Comparison of ENCODE assay signal across 22 cellular contexts in the genomic region with DNA sequence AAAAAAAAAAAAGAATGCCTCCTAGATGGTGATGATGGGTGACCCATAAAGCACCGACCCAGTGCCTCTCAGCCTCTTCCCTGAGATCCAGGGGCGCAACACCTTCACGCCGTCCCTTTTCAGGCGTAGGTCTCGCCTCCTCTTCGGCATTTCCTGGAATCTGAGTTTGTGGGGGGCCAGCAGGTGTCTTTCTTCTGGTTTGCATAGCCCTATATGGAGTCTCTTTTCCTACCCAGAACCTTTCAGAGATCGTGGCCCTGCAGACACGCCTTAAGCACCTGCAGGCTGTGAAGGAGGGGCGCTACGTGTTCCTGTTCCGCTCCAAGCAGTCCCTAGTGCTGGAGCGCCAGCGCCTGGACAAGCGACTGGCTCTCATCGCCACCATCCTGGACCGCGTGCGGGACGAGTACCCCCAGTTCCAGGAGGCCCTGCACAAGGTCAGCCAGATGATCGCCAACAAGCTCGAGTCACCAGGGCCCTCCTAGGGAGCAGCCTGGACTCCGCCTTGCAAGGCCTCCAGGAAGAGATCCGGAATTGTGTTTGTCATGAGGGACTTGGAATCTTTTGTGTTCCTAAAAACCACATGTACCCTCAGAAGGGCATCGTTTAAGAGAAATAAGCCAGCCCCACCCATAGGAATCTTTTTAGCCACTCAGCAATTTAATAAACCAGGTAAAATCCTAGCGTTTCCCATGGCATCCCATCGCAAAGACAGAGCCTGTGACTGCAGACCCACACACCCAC. TPM values are rescaled to one million over a fixed set of nuclear protein-coding genes. Genes with fewer than 3 reads are reported as not detected.
DNase-seq lines count a peak whose midpoint lies in the region; ATAC-seq, FAIRE-seq and TF ChIP-seq lines count a peak whose summit lies in the region.
"Had no signal": no experiment of that assay in that cellular context is flagged by ENCODE, and none has a peak within 500 bp of the region (broad histone marks: within the 10 kb centered on the region; RNA-seq: fewer than 3 reads in every experiment).

No MANE protein-coding gene starts in this region.

- H2AK5ac ChIP-seq in IMR-90 (ENCODE audit: low read depth, low read length) (peak overlapping the region; percentile 57; the same call in 1 of the 2 replicates), H1 (ENCODE audit: low read depth, low read length) (no peak overlapping the region), neuronal stem cell (ENCODE audit: low read depth, low read length) (peak overlapping the region; percentile 93)

- H3K4ac ChIP-seq in IMR-90 (ENCODE audit: low read depth, low read length) (peak overlapping the region; percentile 16; the same call in 1 of the 2 replicates), H1 (replicated peaks; ENCODE audit: insufficient read length, low read depth, low read length) (no peak overlapping the region), neuronal stem cell (ENCODE audit: low read length) (peak overlapping the region; percentile 98)

- peak overlapping the region; percentile 78 for H2AK9ac ChIP-seq in IMR-90 (replicated peaks; ENCODE audit: low read depth, low read length, poor library complexity)

- no peak for TF ChIP-seq RAD21 in IMR-90 (IDR thresholded peaks at IDR 0.05; ENCODE audit: low read length)
- no peak for TF ChIP-seq RAD21 in H1 (IDR thresholded peaks at IDR 0.05 in 1 of 2, conservative IDR thresholded peaks at IDR 0.05 in 1 of 2; ENCODE audit: low read depth in 2 of 2, low read length in 2 of 2)

- no peaks in the 10 kb centered on the region for H3K36me3 Mint-ChIP-seq in activated CD4-positive, alpha-beta T cell treated with anti-CD3 and anti-CD28 coated beads, Interleukin-2, amount 10 ng/mL, durations not matched to agents 7 days and 5 days (ENCODE audit: low read depth)
- H3K36me3 Mint-ChIP-seq: activated naive CD8-positive, alpha-beta T cell treated with anti-CD3 and anti-CD28 coated beads, Interleukin-2, amount 10 ng/mL, durations not matched to agents 7 days and 5 days; mesothelial cell of epicardium had no signal

- TF ChIP-seq POLR2A in IMR-90 (IDR thresholded peaks at IDR 0.05; ENCODE audit: low read depth, low read length) (no peak), H1 (IDR thresholded peaks at IDR 0.05; ENCODE audit: control extremely low read depth in 1 of 2, low read depth in 2 of 2, low read length in 2 of 2) (no peak)

- intact Hi-C loops in IMR-90 (cut with micrococcal nuclease): loop anchor here (5.0 kb wide), 1 partner anchor 48 kb away; a partner anchor contains a TSS

- no peak for ATAC-seq in IMR-90 (ENCODE audit: low read depth)
- no peak for ATAC-seq in GM19397 (IDR thresholded peaks at IDR 0.05; ENCODE audit: unreplicated experiment)
- ATAC-seq: body of pancreas had no signal

- no peak overlapping the region for H4K5ac ChIP-seq in IMR-90 (ENCODE audit: low read depth, low read length)
- no peak overlapping the region for H4K5ac ChIP-seq in H1 (ENCODE audit: insufficient read length, low read depth, low read length)

- no peaks in the 10 kb centered on the region for H4K20me1 ChIP-seq in IMR-90 (ENCODE audit: insufficient read depth, low read length)
- no peaks in the 10 kb centered on the region for H4K20me1 ChIP-seq in H1 (replicated peaks in 1 of 2; ENCODE audit: control insufficient read depth in 1 of 2, insufficient read depth in 2 of 2, low read length in 2 of 2)

- no peak overlapping the region for H3K56ac ChIP-seq in IMR-90 (ENCODE audit: extremely low read depth, insufficient read depth, low read length)
- H3K56ac ChIP-seq in H1 (replicated peaks; ENCODE audit: insufficient read length, low read depth, low read length): no peak overlapping the region

- peak overlapping the region; percentile 11; the same call in 1 of the 2 replicates for H2BK12ac ChIP-seq in H1 (ENCODE audit: low read depth, low read length)
- H2BK12ac ChIP-seq in neuronal stem cell (ENCODE audit: low read length): no peak overlapping the region

- TF ChIP-seq EP300 in H1 (IDR thresholded peaks at IDR 0.05; ENCODE audit: borderline replicate concordance in 1 of 2, low read depth in 2 of 2, low read length in 2 of 2): no peak

- no peak overlapping the region; the same call in 2 of the 3 replicates for H2BK15ac ChIP-seq in IMR-90 (ENCODE audit: low read depth, low read length)
- no peak overlapping the region for H2BK15ac ChIP-seq in H1 (ENCODE audit: low read length)
- H2BK15ac ChIP-seq in neuronal stem cell (ENCODE audit: low read length): peak overlapping the region; percentile 64

- H3K27me3 ChIP-seq in IMR-90 (ENCODE audit: control insufficient read depth, insufficient read depth, low read length): no peaks in the 10 kb centered on the region
- peaks cover 0 to 9% (median 5%) of the 10 kb centered on the region in 4 experiments; a peak in 3 of 7 replicates for H3K27me3 ChIP-seq in H1 (replicated peaks in 1 of 4; ENCODE audit: control insufficient read depth in 3 of 4, extremely low read depth in 1 of 4, insufficient read depth in 3 of 4, low read length in 3 of 4)
- no peaks in the 10 kb centered on the region for H3K27me3 ChIP-seq in neuronal stem cell (ENCODE audit: control insufficient read depth in 3 of 3, insufficient read depth in 3 of 3, low read depth in 1 of 3, low read length in 3 of 3)
- H3K27me3 ChIP-seq: BE2C, body of pancreas had no signal

- no peak overlapping the region for H4K91ac ChIP-seq in IMR-90 (ENCODE audit: insufficient read depth, low read depth, low read length)
- no peak overlapping the region for H4K91ac ChIP-seq in H1 (replicated peaks; ENCODE audit: insufficient read length, low read length)
- H4K91ac ChIP-seq in neuronal stem cell (ENCODE audit: low read depth, low read length, poor library complexity): no peak overlapping the region

- dilution Hi-C loops in IMR-90 (cut with HindIII; ENCODE audit: low sequenced_read_pairs, unreplicated experiment): no loop called here

- H2BK20ac ChIP-seq in IMR-90 (ENCODE audit: low read depth, low read length) (no peak overlapping the region), H1 (ENCODE audit: low read length) (no peak overlapping the region)

- DNase-seq in activated CD4-positive, alpha-beta T cell treated with anti-CD3 and anti-CD28 coated beads, Interleukin-2, amount 10 ng/mL, durations not matched to agents 7 days and 5 days: no peak
- no peak for DNase-seq in activated CD4-positive, alpha-beta T cell treated with anti-CD3 and anti-CD28 coated beads, Interleukin-2, amount 50 U/mL, for 4 hours
- no peak for DNase-seq in IMR-90
- peak in 1 of 2 experiments; percentile 43 for DNase-seq in H1 (ENCODE audit: low read depth in 1 of 2, low spot score in 2 of 2)
- no peak for DNase-seq in neuronal stem cell (ENCODE audit: low spot score)
- no peak for DNase-seq in activated naive CD4-positive, alpha-beta T cell treated with Interleukin-2 at 50 U/mL for 16 hours
- no peak for DNase-seq in activated CD4-positive, CD25-positive, alpha-beta regulatory T cell (lab: John Stamatoyannopoulos, UW)
- DNase-seq: activated naive CD8-positive, alpha-beta T cell treated with anti-CD3 and anti-CD28 coated beads, Interleukin-2, amount 10 ng/mL, durations not matched to agents 7 days and 5 days; BE2C; body of pancreas; NCI-H187 treated with DMSO at 0.1 percent for 48 hours; NCI-H345; occipital lobe; retina; WERI-Rb-1 had no signal

- no peak for FAIRE-seq in H1 (lab: Jason Lieb, UNC)
- FAIRE-seq: colon, endometrium, RCC 7860 had no signal

- TF ChIP-seq CTCF in IMR-90 (conservative IDR thresholded peaks at IDR 0.05; ENCODE audit: low read depth, low read length): no peak
- TF ChIP-seq CTCF in H1 (IDR thresholded peaks at IDR 0.05; ENCODE audit: control extremely low read depth in 1 of 3, insufficient read depth in 1 of 3, low read depth in 1 of 3, low read length in 3 of 3): no peak

- peaks cover 6% of the 10 kb centered on the region for H3K4me1 ChIP-seq in IMR-90 (ENCODE audit: control insufficient read depth, insufficient read depth, low read length)
- H3K4me1 ChIP-seq in H1 (replicated peaks in 1 of 4; ENCODE audit: control insufficient read depth in 3 of 4, insufficient read depth in 4 of 4, low read length in 3 of 4): peaks cover 0 to 7% (median 1%) of the 10 kb centered on the region in 4 experiments; a peak in 4 of 7 replicates
- peaks cover 7 to 18% of the 10 kb centered on the region in 2 donors for H3K4me1 ChIP-seq in neuronal stem cell (ENCODE audit: control insufficient read depth in 2 of 2, insufficient read depth in 1 of 2, low read depth in 1 of 2, low read length in 2 of 2)

- no peak overlapping the region for H4K8ac ChIP-seq in IMR-90 (ENCODE audit: low read depth in 2 of 2, low read length in 2 of 2)
- H4K8ac ChIP-seq in H1 (ENCODE audit: extremely low read depth, insufficient read depth, low read length): no peak overlapping the region
- H4K8ac ChIP-seq in neuronal stem cell (ENCODE audit: low read depth, low read length): no peak overlapping the region

- H3K36me3 ChIP-seq in IMR-90 (ENCODE audit: control insufficient read depth, insufficient read depth, low read length) (no peaks in the 10 kb centered on the region), H1 (ENCODE audit: control insufficient read depth in 2 of 4, insufficient read depth in 4 of 4, low read length in 3 of 4) (no peaks in the 10 kb centered on the region), neuronal stem cell (replicated peaks in 1 of 2; ENCODE audit: control insufficient read depth in 2 of 2, insufficient read depth in 2 of 2, low read length in 2 of 2) (no peaks in the 10 kb centered on the region)
- H3K36me3 ChIP-seq: BE2C had no signal

- H3K14ac ChIP-seq in IMR-90 (replicated peaks; ENCODE audit: low read depth, low read length): no peak overlapping the region
- no peak overlapping the region for H3K14ac ChIP-seq in H1 (ENCODE audit: insufficient read length)
- H3K14ac ChIP-seq in neuronal stem cell (ENCODE audit: low read length): no peak overlapping the region

- H3K4me2 ChIP-seq in IMR-90 (ENCODE audit: low read depth, low read length) (no peak overlapping the region), H1 (ENCODE audit: insufficient read depth in 1 of 2, low read depth in 2 of 2, low read length in 2 of 2) (no peak overlapping the region), neuronal stem cell (ENCODE audit: insufficient read depth, low read length, poor library complexity, severe bottlenecking) (no peak overlapping the region)

- H3K9ac ChIP-seq in IMR-90 (ENCODE audit: low read depth, low read length) (no peak overlapping the region), H1 (replicated peaks in 1 of 4; ENCODE audit: extremely low read depth in 1 of 4, low read depth in 3 of 4, low read length in 3 of 4) (no peak overlapping the region), neuronal stem cell (ENCODE audit: low read depth, low read length, poor library complexity) (no peak overlapping the region)

- H2BK5ac ChIP-seq in IMR-90 (ENCODE audit: low read depth, low read length, poor library complexity, severe bottlenecking) (no peak overlapping the region), H1 (ENCODE audit: low read depth, low read length) (no peak overlapping the region), neuronal stem cell (ENCODE audit: low read length) (no peak overlapping the region)

- no peaks in the 10 kb centered on the region for H3K9me3 Mint-ChIP-seq in activated CD4-positive, alpha-beta T cell treated with anti-CD3 and anti-CD28 coated beads, Interleukin-2, amount 10 ng/mL, durations not matched to agents 7 days and 5 days
- H3K9me3 Mint-ChIP-seq: activated naive CD8-positive, alpha-beta T cell treated with anti-CD3 and anti-CD28 coated beads, Interleukin-2, amount 10 ng/mL, durations not matched to agents 7 days and 5 days; activated T-helper 1 cell treated with anti-CD3 and anti-CD28 coated beads, Interleukin-12 subunit alpha, Interleukin-12 subunit beta, Interleukin-2, Interleukin-4 antibody, amounts not matched to agents 30 ng/mL and 10 ng/mL and 1 ng/mL, durations not matched to agents 14 hours and 24 hours and 36 hours; mesothelial cell of epicardium had no signal

- H2BK120ac ChIP-seq in IMR-90 (ENCODE audit: low read depth, low read length) (no peak overlapping the region), H1 (replicated peaks; ENCODE audit: low read depth, low read length) (no peak overlapping the region), neuronal stem cell (ENCODE audit: low read depth, low read length) (no peak overlapping the region)

- no peaks in the 10 kb centered on the region for H3K79me2 ChIP-seq in H1 (ENCODE audit: control insufficient read depth in 1 of 2, insufficient read depth in 2 of 2, low read length in 2 of 2)

- H3K4me3 Mint-ChIP-seq in activated CD4-positive, alpha-beta T cell treated with anti-CD3 and anti-CD28 coated beads, Interleukin-2, amount 10 ng/mL, durations not matched to agents 7 days and 5 days: peak overlapping the region; percentile 76
- H3K4me3 Mint-ChIP-seq: mesothelial cell of epicardium had no signal

- H3K27ac Mint-ChIP-seq in activated CD4-positive, alpha-beta T cell treated with anti-CD3 and anti-CD28 coated beads, Interleukin-2, amount 10 ng/mL, durations not matched to agents 7 days and 5 days: no peak overlapping the region
- H3K27ac Mint-ChIP-seq: activated naive CD8-positive, alpha-beta T cell treated with anti-CD3 and anti-CD28 coated beads, Interleukin-2, amount 10 ng/mL, durations not matched to agents 7 days and 5 days; mesothelial cell of epicardium had no signal

- H3K4me3 ChIP-seq in IMR-90 (ENCODE audit: insufficient read depth, low read depth, low read length): no peak overlapping the region
- no peak overlapping the region for H3K4me3 ChIP-seq in H1 (ENCODE audit: extremely low read depth in 1 of 4, insufficient read depth in 2 of 4, low read depth in 3 of 4, low read length in 4 of 4)
- H3K4me3 ChIP-seq in neuronal stem cell (ENCODE audit: low read length in 2 of 2): no peak overlapping the region
- H3K4me3 ChIP-seq: body of pancreas, SK-N-MC had no signal

- H3K23ac ChIP-seq in IMR-90 (ENCODE audit: low read depth, low read length) (no peak overlapping the region; the same call in 1 of the 2 replicates), H1 (ENCODE audit: insufficient read length) (no peak overlapping the region), neuronal stem cell (ENCODE audit: low read depth, low read length, poor library complexity) (no peak overlapping the region)

- CTCF ChIA-PET in activated CD4-positive, alpha-beta T cell treated with anti-CD3 and anti-CD28 coated beads, Interleukin-2, amount 10 ng/mL, durations not matched to agents 7 days and 5 days (lab: Charles Lee): no interaction called here
- CTCF ChIA-PET in IMR-90 (lab: Yijun Ruan, JAX) (no interaction called here), H1 (lab: Charles Lee; ENCODE audit: partially characterized antibody) (interaction anchor here (1.0 to 6.8 kb wide), 6 partner anchors 12 to 25 kb away, joined by 3 to 43 read pairs (median 4); no protein-coding TSS in a partner anchor)

- no peaks in the 10 kb centered on the region for H3K9me3 ChIP-seq in IMR-90 (ENCODE audit: control insufficient read depth, insufficient read depth, low read length)
- no peaks in the 10 kb centered on the region for H3K9me3 ChIP-seq in H1 (ENCODE audit: insufficient read depth in 2 of 2, low read depth in 1 of 2, low read length in 1 of 2)
- H3K9me3 ChIP-seq in neuronal stem cell (replicated peaks in 1 of 2; ENCODE audit: control insufficient read depth in 2 of 2, insufficient read depth in 1 of 2, low read depth in 1 of 2, low read length in 2 of 2): no peaks in the 10 kb centered on the region
- H3K9me3 ChIP-seq: BE2C, body of pancreas had no signal

- H3K9me1 ChIP-seq in IMR-90 (ENCODE audit: insufficient read depth, low read length): peaks cover 8% of the 10 kb centered on the region

- H3K23me2 ChIP-seq in H1 (ENCODE audit: low read depth, low read length): peaks cover 8% of the 10 kb centered on the region; the same call in 1 of the 2 replicates

- peak overlapping the region; percentile 43 for H2AFZ ChIP-seq in IMR-90 (replicated peaks; ENCODE audit: low read length, poor library complexity)
- H2AFZ ChIP-seq in H1 (ENCODE audit: low read length): no peak overlapping the region
- no peak overlapping the region for H2AFZ ChIP-seq in neuronal stem cell (ENCODE audit: low read length)

- H3K27ac ChIP-seq in IMR-90 (ENCODE audit: insufficient read depth, low read length): no peak overlapping the region
- H3K27ac ChIP-seq in H1 (ENCODE audit: low read depth, low read length): no peak overlapping the region
- no peak overlapping the region for H3K27ac ChIP-seq in neuronal stem cell (replicated peaks; ENCODE audit: low read length)
- H3K27ac ChIP-seq: body of pancreas, SK-N-MC, WERI-Rb-1 had no signal

- H3K18ac ChIP-seq in IMR-90 (ENCODE audit: low read depth, low read length) (no peak overlapping the region), H1 (ENCODE audit: extremely low read depth, low read length) (no peak overlapping the region), neuronal stem cell (ENCODE audit: low read length) (no peak overlapping the region)

- H3K79me1 ChIP-seq in IMR-90 (ENCODE audit: low read depth in 1 of 2, low read length in 2 of 2): peaks cover 0 to 14% of the 10 kb centered on the region in 2 experiments; a peak in 3 of 4 replicates
- no peaks in the 10 kb centered on the region; the same call in 1 of the 2 replicates for H3K79me1 ChIP-seq in H1 (ENCODE audit: low read depth, low read length)
- peaks cover 15% of the 10 kb centered on the region for H3K79me1 ChIP-seq in neuronal stem cell (ENCODE audit: low read depth, low read length)

- WGBS in IMR-90 (ENCODE audit: extremely low coverage in 2 of 2, insufficient read length in 1 of 2), 2 experiments: 95% methylated on average over 14 of the region's 27 CpGs; no CpG with 5 or more reads in 1 of the 2 experiments
- 91% methylated on average over 27 of the region's 27 CpGs; no CpG with 5 or more reads in 1 of the 2 experiments for WGBS in H1 (ENCODE audit: extremely low coverage in 1 of 2, insufficient coverage in 1 of 2, insufficient read length in 1 of 2, insufficient replicate concordance in 2 of 2, low coverage in 1 of 2, low lambda C conversion rate in 2 of 2, missing lambda C conversion rate in 1 of 2), 2 experiments
- WGBS in neuronal stem cell (ENCODE audit: extremely low coverage in 2 of 2, insufficient read length in 2 of 2, insufficient replicate concordance in 1 of 2), 2 donors: no CpG with 5 or more reads among the region's 27 CpGs

- H3K27me3 Mint-ChIP-seq in activated CD4-positive, alpha-beta T cell treated with anti-CD3 and anti-CD28 coated beads, Interleukin-2, amount 10 ng/mL, durations not matched to agents 7 days and 5 days: peaks cover 4% of the 10 kb centered on the region

- peaks cover 31% of the 10 kb centered on the region for H3K4me1 Mint-ChIP-seq in activated CD4-positive, alpha-beta T cell treated with anti-CD3 and anti-CD28 coated beads, Interleukin-2, amount 10 ng/mL, durations not matched to agents 7 days and 5 days

- in situ Hi-C loops in IMR-90 (cut with MboI; ENCODE audit: low sequenced_read_pairs): no loop called here

- BruUV-seq in IMR-90 (replicated peaks; lab: Mats Ljungman, UMichigan): no TSS peak

- POLR2A ChIA-PET in activated CD4-positive, alpha-beta T cell treated with anti-CD3 and anti-CD28 coated beads, Interleukin-2, amount 10 ng/mL, durations not matched to agents 7 days and 5 days (lab: Charles Lee): no interaction called here
- POLR2A ChIA-PET in IMR-90 (lab: Charles Lee; ENCODE audit: unreplicated experiment) (no interaction called here), H1 (lab: Charles Lee; ENCODE audit: partially characterized antibody) (interaction anchor here (2.5 kb wide), 1 partner anchor 12 kb away, joined by 20 read pairs; no protein-coding TSS in a partner anchor)

RNA-seq across cellular contexts. Expression of a gene that starts 1.9 kb away (rescaled TPM):
- 10 to 100 TPM; 14.7 to 16.3 TPM for total RNA-seq in activated CD4-positive, alpha-beta T cell treated with anti-CD3 and anti-CD28 coated beads, Interleukin-2, amount 10 ng/mL, durations not matched to agents 7 days and 5 days
- total RNA-seq in IMR-90 (2012; rRNA removed): 2.2 and 3.3 TPM in 2 replicates
- polyA plus RNA-seq in IMR-90 (2012; rRNA removed) (14.0 and 14.8 TPM in 2 replicates), H1 (2011; rRNA removed) (14.8 and 32.7 TPM in 2 replicates)
- polyA plus RNA-seq in IMR-90 (2012; cell fraction: cytosol; rRNA removed): 11.4 and 20.5 TPM in 2 replicates
- 47.4 and 93.1 TPM in 2 replicates for polyA plus RNA-seq in IMR-90 (2012; cell fraction: nucleus; rRNA removed; ENCODE audit: low replicate concordance)
- 25.3 and 30.0 TPM in 2 replicates for total RNA-seq in H1 (2021; fragmentation: NEBNext Ultra II Directional; extraction: Animal tissue kit (Norgen Biotek cat#: 25700))
- 24.0 TPM for polyA plus RNA-seq in H1 (2011; cell fraction: cytosol; rRNA removed)
- 151 TPM for polyA plus RNA-seq in H1 (2011; cell fraction: nucleus; rRNA removed)
- polyA plus RNA-seq in H1 (2012, experiment 1 of 2): 20.2 to 49.6 TPM (median 37.7 TPM) in 4 replicates
- 24.4 TPM for polyA plus RNA-seq in H1 (2012, experiment 2 of 2)
- 45.2 TPM for polyA plus RNA-seq in H1 (2013, experiment 1 of 2)
- 38.1 TPM for polyA plus RNA-seq in H1 (2013, experiment 2 of 2)
- polyA minus RNA-seq in H1 (2011; rRNA and poly(A)+ RNA removed): 5.0 and 7.6 TPM in 2 replicates
- polyA minus RNA-seq in H1 (2011; cell fraction: cytosol; rRNA and poly(A)+ RNA removed): 17.7 TPM
- polyA minus RNA-seq in H1 (2011; cell fraction: nucleus; rRNA and poly(A)+ RNA removed): 25.7 TPM
- polyA plus RNA-seq in neuronal stem cell (2013, experiment 1 of 2): 50.1 TPM
- polyA plus RNA-seq in neuronal stem cell (2013, experiment 2 of 2): 49.6 TPM

RNA-seq across cellular contexts. Expression of a gene that starts 47.5 kb away (rescaled TPM):
- 100 to 1,000 TPM; 148 to 157 TPM for total RNA-seq in activated CD4-positive, alpha-beta T cell treated with anti-CD3 and anti-CD28 coated beads, Interleukin-2, amount 10 ng/mL, durations not matched to agents 7 days and 5 days
- total RNA-seq in IMR-90 (2012; rRNA removed): 97.1 and 110 TPM in 2 replicates
- polyA plus RNA-seq in IMR-90 (2012; rRNA removed): 82.4 and 85.3 TPM in 2 replicates
- polyA plus RNA-seq in IMR-90 (2012; cell fraction: cytosol; rRNA removed): 64.2 and 83.7 TPM in 2 replicates
- polyA plus RNA-seq in IMR-90 (2012; cell fraction: nucleus; rRNA removed; ENCODE audit: low replicate concordance): 46.8 and 170 TPM in 2 replicates
- total RNA-seq in H1 (2021; fragmentation: NEBNext Ultra II Directional; extraction: Animal tissue kit (Norgen Biotek cat#: 25700)): 146 and 155 TPM in 2 replicates
- 99.1 and 142 TPM in 2 replicates for polyA plus RNA-seq in H1 (2011; rRNA removed)
- polyA plus RNA-seq in H1 (2011; cell fraction: cytosol; rRNA removed): 140 TPM
- polyA plus RNA-seq in H1 (2011; cell fraction: nucleus; rRNA removed): 77.5 TPM
- 156 to 184 TPM (median 166 TPM) in 4 replicates for polyA plus RNA-seq in H1 (2012, experiment 1 of 2)
- 48.6 TPM for polyA plus RNA-seq in H1 (2012, experiment 2 of 2)
- 81.9 TPM for polyA plus RNA-seq in H1 (2013, experiment 1 of 2)
- polyA plus RNA-seq in H1 (2013, experiment 2 of 2): 84.3 TPM
- 108 and 113 TPM in 2 replicates for polyA minus RNA-seq in H1 (2011; rRNA and poly(A)+ RNA removed)
- polyA minus RNA-seq in H1 (2011; cell fraction: cytosol; rRNA and poly(A)+ RNA removed): 61.2 TPM
- 42.7 TPM for polyA minus RNA-seq in H1 (2011; cell fraction: nucleus; rRNA and poly(A)+ RNA removed)
- polyA plus RNA-seq in neuronal stem cell (2013, experiment 1 of 2): 66.1 TPM
- 64.7 TPM for polyA plus RNA-seq in neuronal stem cell (2013, experiment 2 of 2)
